In genomic region chr1:224562881-224563280, GRCh38 we compare ENCODE assay signal across 7 cellular contexts. TPM values are rescaled to one million over a fixed set of nuclear protein-coding genes. Genes with fewer than 3 reads are reported as not detected.
DNase-seq lines count a peak whose midpoint lies in the region; ATAC-seq, FAIRE-seq and TF ChIP-seq lines count a peak whose summit lies in the region.
"Not testable (repeated sequence)": the region's sequence is repeated elsewhere in the genome, so short reads cannot be mapped to it uniquely, and the experiment has no call there.

No MANE protein-coding gene starts in this region.

- H3K4me1 Mint-ChIP-seq in MCF 10A (ENCODE audit: insufficient read depth, unreplicated experiment) (peaks cover 45% of the 10 kb centered on the region), glutamatergic neuron (ENCODE audit: low read depth, unreplicated experiment) (peaks cover 23% of the 10 kb centered on the region)

- not testable (repeated sequence) for H3K18ac ChIP-seq in IMR-90 (ENCODE audit: low read depth, low read length)

- H3K4me3 Mint-ChIP-seq in MCF 10A (ENCODE audit: unreplicated experiment); glutamatergic neuron (ENCODE audit: unreplicated experiment): not testable (repeated sequence)

- H3K79me2 ChIP-seq in GM23248 (ENCODE audit: insufficient read depth) = not testable (repeated sequence)

- peaks cover 36% of the 10 kb centered on the region for H3F3A ChIP-seq in GM23248 (ENCODE audit: insufficient read depth)

- BruUV-seq in IMR-90 (replicated peaks; lab: Mats Ljungman, UMichigan); MCF 10A (replicated peaks; lab: Mats Ljungman, UMichigan): not testable (repeated sequence)

- peak overlapping the region in 1 of 2 experiments; percentile 11; a peak in 1 of 4 replicates for H4K8ac ChIP-seq in IMR-90 (ENCODE audit: low read depth in 2 of 2, low read length in 2 of 2)

- TF ChIP-seq RAD21 in IMR-90 (IDR thresholded peaks at IDR 0.05; ENCODE audit: low read length) = not testable (repeated sequence)

- H3K23ac ChIP-seq in IMR-90 (ENCODE audit: low read depth, low read length) = not testable (repeated sequence)

- TF ChIP-seq POLR2A in IMR-90 (IDR thresholded peaks at IDR 0.05; ENCODE audit: low read depth, low read length) = not testable (repeated sequence)

- H3K79me1 ChIP-seq in IMR-90 (ENCODE audit: low read depth in 1 of 2, low read length in 2 of 2) = not testable (repeated sequence)

- H3K36me3 Mint-ChIP-seq in MCF 10A (ENCODE audit: insufficient read depth, unreplicated experiment) = not testable (repeated sequence)
- H3K36me3 Mint-ChIP-seq in glutamatergic neuron (ENCODE audit: unreplicated experiment) = peaks cover 17% of the 10 kb centered on the region

- H3K9me3 ChIP-seq in GM23248 (ENCODE audit: low read depth); IMR-90 (ENCODE audit: control insufficient read depth, insufficient read depth, low read length): not testable (repeated sequence)

- H2AFZ ChIP-seq in GM23248; IMR-90 (replicated peaks; ENCODE audit: low read length, poor library complexity): not testable (repeated sequence)

- H3K4me2 ChIP-seq in GM23248 (ENCODE audit: unreplicated experiment) = peak overlapping the region; percentile 14
- not testable (repeated sequence) for H3K4me2 ChIP-seq in IMR-90 (ENCODE audit: low read depth, low read length)

- not testable (repeated sequence) for H3K27me3 Mint-ChIP-seq in MCF 10A (ENCODE audit: insufficient read depth, unreplicated experiment); glutamatergic neuron (ENCODE audit: unreplicated experiment)

- H3K4me3 ChIP-seq in GM23248; IMR-90 (ENCODE audit: insufficient read depth, low read depth, low read length): not testable (repeated sequence)

- peak overlapping the region; percentile 76; the same call in 1 of the 3 replicates for H2BK15ac ChIP-seq in IMR-90 (ENCODE audit: low read depth, low read length)

- peak; percentile 33 for DNase-seq in DMS 273 (lab: John Stamatoyannopoulos, UW; ENCODE audit: unreplicated experiment)
- peak; percentile 64 for DNase-seq in GM23248
- peak; percentile 37 for DNase-seq in IMR-90
- DNase-seq in RCC 7860 (ENCODE audit: low spot score) = peak; percentile 47
- peak; percentile 23 for DNase-seq in MCF 10A (ENCODE audit: unreplicated experiment)
- DNase-seq in epithelial cell of prostate (ENCODE audit: low read depth, low spot score); glutamatergic neuron: not testable (repeated sequence)

- H3K27ac ChIP-seq in GM23248 = peak overlapping the region; percentile 37
- not testable (repeated sequence) for H3K27ac ChIP-seq in IMR-90 (ENCODE audit: insufficient read depth, low read length)
- peak overlapping the region; percentile 80 for H3K27ac ChIP-seq in epithelial cell of prostate

- H3K56ac ChIP-seq in IMR-90 (ENCODE audit: extremely low read depth, insufficient read depth, low read length) = not testable (repeated sequence)

- H3K9me3 Mint-ChIP-seq in MCF 10A (ENCODE audit: unreplicated experiment); glutamatergic neuron (ENCODE audit: unreplicated experiment): not testable (repeated sequence)

- not testable (repeated sequence) for H3K9ac ChIP-seq in GM23248; IMR-90 (ENCODE audit: low read depth, low read length)

- H3K4ac ChIP-seq in IMR-90 (ENCODE audit: low read depth, low read length) = peak overlapping the region; percentile 67; the same call in 1 of the 2 replicates

- not testable (repeated sequence) for H4K5ac ChIP-seq in IMR-90 (ENCODE audit: low read depth, low read length)

- not testable (repeated sequence) for H3K27me3 ChIP-seq in GM23248 (replicated peaks; ENCODE audit: insufficient read depth); IMR-90 (ENCODE audit: control insufficient read depth, insufficient read depth, low read length)

- H2BK5ac ChIP-seq in IMR-90 (ENCODE audit: low read depth, low read length, poor library complexity, severe bottlenecking) = not testable (repeated sequence)

- H4K91ac ChIP-seq in IMR-90 (ENCODE audit: insufficient read depth, low read depth, low read length) = not testable (repeated sequence)

- dilution Hi-C loops in IMR-90 (cut with HindIII; ENCODE audit: low sequenced_read_pairs, unreplicated experiment) = not testable (repeated sequence)

- not testable (repeated sequence) for H2BK120ac ChIP-seq in IMR-90 (ENCODE audit: low read depth, low read length)

- not testable (repeated sequence) for ATAC-seq in IMR-90 (ENCODE audit: low read depth)

- intact Hi-C loops in IMR-90 (cut with micrococcal nuclease); MCF 10A (cut with micrococcal nuclease): not testable (repeated sequence)

- not testable (repeated sequence) for H4K20me1 ChIP-seq in GM23248 (ENCODE audit: insufficient read depth); IMR-90 (ENCODE audit: insufficient read depth, low read length)

- H3K9me1 ChIP-seq in IMR-90 (ENCODE audit: insufficient read depth, low read length) = peaks cover 17% of the 10 kb centered on the region

- peak overlapping the region; percentile 65 for H2AK5ac ChIP-seq in IMR-90 (ENCODE audit: low read depth, low read length)

- H2AK9ac ChIP-seq in IMR-90 (replicated peaks; ENCODE audit: low read depth, low read length, poor library complexity) = not testable (repeated sequence)

- CTCF ChIA-PET in IMR-90 (lab: Yijun Ruan, JAX) = not testable (repeated sequence)
- CTCF ChIA-PET in MCF 10A (lab: Yijun Ruan, JAX) = interaction anchor here (0.5 to 1.1 kb wide), 3 partner anchors 57 to 83 kb away, joined by 3 to 4 read pairs (median 4); no protein-coding TSS in a partner anchor

- not testable (repeated sequence) for H3K14ac ChIP-seq in IMR-90 (replicated peaks; ENCODE audit: low read depth, low read length)

- H3K9me2 ChIP-seq in GM23248 (ENCODE audit: insufficient read depth) = not testable (repeated sequence)

- TF ChIP-seq CTCF in IMR-90 (conservative IDR thresholded peaks at IDR 0.05; ENCODE audit: low read depth, low read length); MCF 10A (IDR thresholded peaks at IDR 0.05; ENCODE audit: unreplicated experiment); glutamatergic neuron (IDR thresholded peaks at IDR 0.05; ENCODE audit: partially characterized antibody, unreplicated experiment): not testable (repeated sequence)

- in situ Hi-C loops in GM23248 (cut with MboI); IMR-90 (cut with MboI; ENCODE audit: low sequenced_read_pairs): not testable (repeated sequence)

- H3K4me1 ChIP-seq in GM23248 (ENCODE audit: insufficient read depth) (peaks cover 50% of the 10 kb centered on the region), IMR-90 (ENCODE audit: control insufficient read depth, insufficient read depth, low read length) (peaks cover 14% of the 10 kb centered on the region)

- not testable (repeated sequence) for H3K27ac Mint-ChIP-seq in MCF 10A (ENCODE audit: low read depth, unreplicated experiment)
- peak overlapping the region; percentile 62 for H3K27ac Mint-ChIP-seq in glutamatergic neuron (ENCODE audit: unreplicated experiment)

- POLR2A ChIA-PET in IMR-90 (lab: Charles Lee; ENCODE audit: unreplicated experiment) = not testable (repeated sequence)
- POLR2A ChIA-PET in MCF 10A (lab: Yijun Ruan, JAX) = interaction anchor here (0.8 kb wide), 1 partner anchor 331 kb away, joined by 3 read pairs; no protein-coding TSS in a partner anchor

- H2BK20ac ChIP-seq in IMR-90 (ENCODE audit: low read depth, low read length) = peak overlapping the region; percentile 3; the same call in 1 of the 2 replicates

- not testable (repeated sequence) for FAIRE-seq in RCC 7860 (lab: Jason Lieb, UNC)

- not testable (repeated sequence) for H3K36me3 ChIP-seq in GM23248 (ENCODE audit: low read depth); IMR-90 (ENCODE audit: control insufficient read depth, insufficient read depth, low read length)

RNA-seq across cellular contexts. Expression of gene CNIH3, which starts 53.2 kb away (rescaled TPM):
- 2.1 and 6.4 TPM in 2 replicates for total RNA-seq in GM23248 (2014; rRNA removed; shearing (Covaris generic))
- polyA plus RNA-seq in GM23248 (2016; fragmentation: Nextera tagmentation; extraction: Ambion mirVana) = 4.7 and 6.2 TPM in 2 replicates
- total RNA-seq in IMR-90 (2012; rRNA removed) = 2.0 and 3.1 TPM in 2 replicates
- 2.9 and 3.1 TPM in 2 replicates for polyA plus RNA-seq in IMR-90 (2012; rRNA removed)
- 2.1 and 2.2 TPM in 2 replicates for polyA plus RNA-seq in IMR-90 (2012; cell fraction: cytosol; rRNA removed)
- polyA plus RNA-seq in IMR-90 (2012; cell fraction: nucleus; rRNA removed; ENCODE audit: low replicate concordance) = 1.9 and 4.7 TPM in 2 replicates
- total RNA-seq in MCF 10A (2022) = 3.4 and 3.6 TPM in 2 replicates
- 4.4 TPM for total RNA-seq in glutamatergic neuron (ENCODE audit: unreplicated experiment)
